Comparison of ENCODE assay signal across 1 cellular context in genomic region chr14:102316746-102317563, GRCh38.
TF ChIP-seq lines count a peak whose summit lies in the region.

No MANE protein-coding gene starts in this region.

TF ChIP-seq in HepG2, 621 proteins besides CTCF, POLR2A, EP300 and RAD21 (continues in another document):
- TF ChIP-seq BRCA1 (CRISPR knock-in tag; IDR thresholded peaks at IDR 0.05) (0 out of 2 replicates have a peak, but pooled peaks have one; percentile 30), THAP9 (CRISPR knock-in tag; IDR thresholded peaks at IDR 0.05; ENCODE audit: borderline replicate concordance) (no peak), KMT2B (CRISPR knock-in tag; IDR thresholded peaks at IDR 0.05) (0 out of 2 replicates have a peak, but pooled peaks have one; percentile 73), ZNF782 (CRISPR knock-in tag; IDR thresholded peaks at IDR 0.05; ENCODE audit: borderline replicate concordance) (peak; percentile 56; the same call in 1 of the 2 replicates), ZBTB10 (CRISPR knock-in tag; IDR thresholded peaks at IDR 0.05; ENCODE audit: borderline replicate concordance) (no peak), NR0B2 (CRISPR knock-in tag; IDR thresholded peaks at IDR 0.05) (peak; percentile 35; the same call in 1 of the 2 replicates), ZNF605 (CRISPR knock-in tag; IDR thresholded peaks at IDR 0.05) (peak; percentile 71; the same call in 1 of the 2 replicates), MED8 (CRISPR knock-in tag; IDR thresholded peaks at IDR 0.05; ENCODE audit: insufficient replicate concordance) (peak; percentile 51), KIAA2018 (CRISPR knock-in tag; IDR thresholded peaks at IDR 0.05; ENCODE audit: borderline replicate concordance) (no peak), SMAD1 (CRISPR knock-in tag; IDR thresholded peaks at IDR 0.05; ENCODE audit: borderline replicate concordance, low read depth) (0 out of 2 replicates have a peak, but pooled peaks have one; percentile 12), MIER2 (CRISPR knock-in tag; IDR thresholded peaks at IDR 0.05) (no peak), ZNF691 (CRISPR knock-in tag; IDR thresholded peaks at IDR 0.05; ENCODE audit: borderline replicate concordance, low read depth) (peak; percentile 50; the same call in 1 of the 2 replicates), ZNF609 (CRISPR knock-in tag; IDR thresholded peaks at IDR 0.05; ENCODE audit: borderline replicate concordance) (peak; percentile 43; the same call in 1 of the 2 replicates), ZNF235 (CRISPR knock-in tag; IDR thresholded peaks at IDR 0.05; ENCODE audit: borderline replicate concordance) (peak; percentile 71; the same call in 1 of the 2 replicates), SMARCC2 (IDR thresholded peaks at IDR 0.05) (no peak), BATF2 (CRISPR knock-in tag; IDR thresholded peaks at IDR 0.05) (no peak), CEBPB (IDR thresholded peaks at IDR 0.05; ENCODE audit: borderline replicate concordance, low read depth, low read length) (no peak), AKNA (CRISPR knock-in tag; IDR thresholded peaks at IDR 0.05; ENCODE audit: borderline replicate concordance) (no peak), ZSCAN9 (CRISPR knock-in tag; IDR thresholded peaks at IDR 0.05; ENCODE audit: borderline replicate concordance) (peak; percentile 80; the same call in 1 of the 2 replicates), NFE2 (CRISPR knock-in tag; IDR thresholded peaks at IDR 0.05) (no peak), YY1 (IDR thresholded peaks at IDR 0.05; ENCODE audit: insufficient read depth, insufficient replicate concordance, low read depth, low read length) (peak; percentile 47), SKI (IDR thresholded peaks at IDR 0.05; ENCODE audit: partially characterized antibody) (no peak), HOXA3 (CRISPR knock-in tag; IDR thresholded peaks at IDR 0.05) (peak; percentile 77), ZNF441 (CRISPR knock-in tag; IDR thresholded peaks at IDR 0.05; ENCODE audit: borderline replicate concordance) (peak; percentile 43; the same call in 1 of the 2 replicates)
